Comparison of ENCODE assay signal across 24 cellular contexts in genomic region chr10:82505009-82505408, GRCh38.
"Had no signal": no experiment of that assay in that cellular context is flagged by ENCODE, and none has a peak within 500 bp of the region (broad histone marks: within the 10 kb centered on the region; RNA-seq: fewer than 3 reads in every experiment).

No MANE protein-coding gene starts in this region.

- H3K27me3 ChIP-seq: brain microvascular endothelial cell, cardiac muscle cell had no signal

- H3K27ac Mint-ChIP-seq: activated CD4-positive, alpha-beta memory T cell treated with anti-CD3 and anti-CD28 coated beads, Interleukin-2, amount 10 ng/mL, durations not matched to agents 7 days and 5 days; activated CD4-positive, alpha-beta T cell treated with anti-CD3 and anti-CD28 coated beads for 36 hours; activated naive CD4-positive, alpha-beta T cell treated with anti-CD3 and anti-CD28 coated beads for 36 hours; activated naive CD8-positive, alpha-beta T cell; activated T-helper 17 cell treated with anti-CD3 and anti-CD28 coated beads, Interleukin-2, amount 50 U/mL, for 72 hours had no signal

- H3K27ac ChIP-seq: brain microvascular endothelial cell, cardiac muscle cell, WERI-Rb-1 had no signal

- H3K4me3 ChIP-seq: cardiac muscle cell, K562 had no signal

- H3K36me3 ChIP-seq: brain microvascular endothelial cell, cardiac muscle cell, WERI-Rb-1 had no signal

- H3K36me3 Mint-ChIP-seq: activated naive CD8-positive, alpha-beta T cell had no signal

- FAIRE-seq: K562, RCC 7860 had no signal

- DNase-seq: activated CD4-positive, alpha-beta memory T cell treated with anti-CD3 and anti-CD28 coated beads, Interleukin-2, amount 10 ng/mL, durations not matched to agents 7 days and 5 days; activated CD4-positive, alpha-beta T cell treated with anti-CD3 and anti-CD28 coated beads for 36 hours; activated CD4-positive, alpha-beta T cell treated with anti-CD3 and anti-CD28 coated beads, Interleukin-2, amount 50 U/mL, for 1 hour; activated gamma-delta T cell; activated naive CD4-positive, alpha-beta T cell treated with anti-CD3 and anti-CD28 coated beads for 36 hours; activated T-cell treated with anti-CD3 and anti-CD28 coated beads for 4 hours; activated T-cell treated with anti-CD3 and anti-CD28 coated beads, Interleukin-2, amount 50 U/mL, for 48 hours; brain microvascular endothelial cell; Kasumi-1; NCI-H1048; NCI-H146; NCI-H187 treated with DMSO at 0.1 percent for 48 hours; NCI-H2081 treated with DMSO at 0.1 percent for 48 hours; NCI-H446; NCI-H524; PC-3; SHP77 treated with DMSO at 0.1 percent for 48 hours; T-helper 1 cell; WERI-Rb-1 had no signal

- H3K4me1 Mint-ChIP-seq: activated CD4-positive, alpha-beta memory T cell treated with anti-CD3 and anti-CD28 coated beads, Interleukin-2, amount 10 ng/mL, durations not matched to agents 7 days and 5 days; activated CD4-positive, alpha-beta T cell treated with anti-CD3 and anti-CD28 coated beads for 36 hours; activated T-helper 17 cell treated with anti-CD3 and anti-CD28 coated beads, Interleukin-2, amount 50 U/mL, for 72 hours had no signal

- H3K27me3 Mint-ChIP-seq: activated CD4-positive, alpha-beta memory T cell treated with anti-CD3 and anti-CD28 coated beads, Interleukin-2, amount 10 ng/mL, durations not matched to agents 7 days and 5 days; activated CD4-positive, alpha-beta T cell treated with anti-CD3 and anti-CD28 coated beads for 36 hours; activated naive CD8-positive, alpha-beta T cell; activated T-helper 17 cell treated with anti-CD3 and anti-CD28 coated beads, Interleukin-2, amount 50 U/mL, for 72 hours had no signal

- H3K4me3 Mint-ChIP-seq: activated CD4-positive, alpha-beta memory T cell treated with anti-CD3 and anti-CD28 coated beads, Interleukin-2, amount 10 ng/mL, durations not matched to agents 7 days and 5 days; activated CD4-positive, alpha-beta T cell treated with anti-CD3 and anti-CD28 coated beads for 36 hours; activated naive CD4-positive, alpha-beta T cell treated with anti-CD3 and anti-CD28 coated beads for 36 hours; activated naive CD8-positive, alpha-beta T cell; activated T-helper 17 cell treated with anti-CD3 and anti-CD28 coated beads, Interleukin-2, amount 50 U/mL, for 72 hours had no signal

- ATAC-seq: activated CD4-positive, alpha-beta T cell treated with anti-CD3 and anti-CD28 coated beads for 36 hours; activated T-helper 17 cell treated with anti-CD3 and anti-CD28 coated beads, Interleukin-2, amount 50 U/mL, for 72 hours; K562; PC-3 had no signal
